In genomic region chr17:64984181-64984580, GRCh38 we compare ENCODE assay signal across 1 cellular context.
TF ChIP-seq lines count a peak whose summit lies in the region.

No MANE protein-coding gene starts in this region.

TF ChIP-seq in HepG2, 621 proteins besides CTCF, POLR2A, EP300 and RAD21 (continued from another document):
- no peak for TF ChIP-seq KIAA2018 (CRISPR knock-in tag; IDR thresholded peaks at IDR 0.05; ENCODE audit: borderline replicate concordance)
- TF ChIP-seq E2F5 (CRISPR knock-in tag; conservative IDR thresholded peaks at IDR 0.05): no peak
- TF ChIP-seq ZNF407 (CRISPR knock-in tag; IDR thresholded peaks at IDR 0.05; ENCODE audit: not compliant biosample characterization): no peak
- TF ChIP-seq E2F2 (CRISPR knock-in tag; IDR thresholded peaks at IDR 0.05; ENCODE audit: borderline replicate concordance): no peak
- TF ChIP-seq ZNF530 (CRISPR knock-in tag; IDR thresholded peaks at IDR 0.05; ENCODE audit: low read depth): no peak
- no peak for TF ChIP-seq ZSCAN5A (CRISPR knock-in tag; IDR thresholded peaks at IDR 0.05; ENCODE audit: borderline replicate concordance)
- TF ChIP-seq SIX4 (CRISPR knock-in tag; IDR thresholded peaks at IDR 0.05): no peak
- TF ChIP-seq GPN1 (CRISPR knock-in tag; IDR thresholded peaks at IDR 0.05; ENCODE audit: borderline replicate concordance): no peak
- no peak for TF ChIP-seq ZNF331 (CRISPR knock-in tag; IDR thresholded peaks at IDR 0.05)
- no peak for TF ChIP-seq HMGXB4 (CRISPR knock-in tag; IDR thresholded peaks at IDR 0.05; ENCODE audit: borderline replicate concordance in 1 of 2, low read depth in 1 of 2)
